In genomic region chr10:32055478-32056135, GRCh38 we compare ENCODE assay signal across 8 cellular contexts. TPM values are rescaled to one million over a fixed set of nuclear protein-coding genes. Genes with fewer than 3 reads are reported as not detected.
A peak's percentile ranks its signal among the peaks of the same experiment; 100 is the strongest.
DNase-seq lines count a peak whose midpoint lies in the region; ATAC-seq and TF ChIP-seq lines count a peak whose summit lies in the region.

No MANE protein-coding gene starts in this region.

- no peak for TF ChIP-seq POLR2A in erythroblast (IDR thresholded peaks at IDR 0.05; ENCODE audit: low read length)

- H3K9ac ChIP-seq in muscle layer of colon (ENCODE audit: low read length), result peak overlapping the region; percentile 78

- H3K4me1 ChIP-seq in BE2C (peaks cover 3% of the 10 kb centered on the region; the same call in 1 of the 2 replicates), muscle layer of colon (ENCODE audit: insufficient read depth, low read length) (peaks cover 8% of the 10 kb centered on the region)

- H3K9me3 ChIP-seq in BE2C, result no peaks in the 10 kb centered on the region
- H3K9me3 ChIP-seq in muscle layer of colon (ENCODE audit: low read length), result no peaks in the 10 kb centered on the region

- peak; percentile 51 for ATAC-seq in GM18907 (IDR thresholded peaks at IDR 0.05; ENCODE audit: unreplicated experiment)
- ATAC-seq in HG03139 (IDR thresholded peaks at IDR 0.05; ENCODE audit: unreplicated experiment), result peak; percentile 33

- peak; percentile 61 for DNase-seq in BE2C
- DNase-seq in NOMO-1 treated with DMSO at 0.1 percent for 48 hours (lab: John Stamatoyannopoulos, UW; ENCODE audit: unreplicated experiment), result peak; percentile 62
- DNase-seq in activated T-cell treated with anti-CD3 and anti-CD28 coated beads for 48 hours (ENCODE audit: low read depth), result peak; percentile 41
- peak; percentile 80 to 89 for DNase-seq in erythroblast (lab: John Stamatoyannopoulos, UW)
- DNase-seq in stimulated activated CD8-positive, alpha-beta memory T cell treated with anti-CD3 and anti-CD28 coated beads, Interleukin-7, amount 100 ng/mL, for 48 hours (ENCODE audit: extremely low read depth in 1 of 2, low read depth in 1 of 2), result peak; percentile 33 to 40

- peak overlapping the region; percentile 92 for H3K4me3 ChIP-seq in BE2C (ENCODE audit: low read depth, low read length)
- peak overlapping the region; percentile 81 to 89 for H3K4me3 ChIP-seq in muscle layer of colon (ENCODE audit: low read depth in 1 of 2, low read length in 2 of 2)

- H3K27ac ChIP-seq in muscle layer of colon (ENCODE audit: low read depth, low read length), result peak overlapping the region; percentile 94

- H3K27me3 ChIP-seq in BE2C (no peaks in the 10 kb centered on the region), muscle layer of colon (ENCODE audit: control insufficient read depth in 1 of 2, insufficient read depth in 2 of 2, low read length in 2 of 2) (no peaks in the 10 kb centered on the region)

- TF ChIP-seq CTCF in BE2C (IDR thresholded peaks at IDR 0.05; ENCODE audit: low read depth, low read length), result 0 out of 2 replicates have a peak, but pooled peaks have one; percentile 1

- H3K36me3 ChIP-seq in BE2C (no peaks in the 10 kb centered on the region), muscle layer of colon (ENCODE audit: insufficient read depth, low read length) (no peaks in the 10 kb centered on the region)

RNA-seq across cellular contexts. Expression of gene KIF5B, which starts 0.6 kb away (rescaled TPM):
- polyA plus RNA-seq in BE2C (2012; ENCODE audit: insufficient read depth, insufficient read length, low read depth), result 71.6 TPM

Comparison
In these comparisons a context has a peak if more than half of its experiments do, and no peak if none do; other contexts are left out.
1. Peak in every context shown above with its lines: DNase-seq, ATAC-seq, H3K4me3 ChIP-seq and H3K27ac ChIP-seq.